In the genomic region with DNA sequence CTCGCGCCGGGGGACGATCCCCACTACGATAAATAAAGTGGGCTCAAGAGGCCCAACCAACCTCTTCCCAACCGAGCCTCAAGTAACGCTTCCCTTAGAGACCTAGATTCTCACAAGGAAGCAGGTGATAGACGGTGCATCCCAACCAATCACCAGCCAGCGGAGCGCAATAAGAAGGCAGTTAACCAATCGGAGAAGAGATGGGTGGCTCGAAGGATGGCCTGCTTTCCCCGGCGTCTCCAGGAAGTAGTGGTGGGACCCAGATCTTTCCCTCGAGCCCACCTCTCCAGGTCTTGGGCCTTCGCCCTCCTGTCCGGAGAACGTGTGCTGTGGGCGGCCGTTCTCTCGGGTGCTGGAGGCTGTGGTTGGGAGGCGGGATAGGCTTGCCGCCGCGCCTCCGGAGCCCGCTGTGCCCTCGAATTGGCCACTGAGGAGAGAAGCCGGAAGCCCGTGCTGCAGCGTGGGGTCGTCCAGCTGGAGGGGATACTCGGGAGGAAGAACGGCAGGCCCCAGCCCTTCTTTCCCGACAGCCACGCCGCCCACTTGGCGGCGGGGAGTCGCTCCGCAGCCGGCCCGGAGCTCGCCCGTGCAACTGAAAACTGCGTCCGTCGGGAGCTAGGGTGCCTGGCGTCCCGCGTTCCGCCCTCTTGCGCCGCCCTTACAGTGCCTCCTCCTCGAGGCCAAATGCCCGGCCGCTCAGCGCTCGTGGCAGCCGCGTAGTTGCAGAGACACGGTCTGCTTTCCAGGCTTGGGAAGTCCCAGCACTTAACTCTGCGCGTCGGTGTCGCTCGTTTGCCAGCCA, we compare ENCODE assay signal across 8 cellular contexts. TPM values are rescaled to one million over a fixed set of nuclear protein-coding genes. Genes with fewer than 3 reads are reported as not detected.
A peak's percentile ranks its signal among the peaks of the same experiment; 100 is the strongest.
DNase-seq lines count a peak whose midpoint lies in the region; ATAC-seq and TF ChIP-seq lines count a peak whose summit lies in the region.

A gene (minus strand): TSS at position 594 of the 802 bp plus-strand sequence. CDS start 2,665 bp downstream, outside the sequence.

- no peaks in the 10 kb centered on the region for H3K36me3 ChIP-seq in testis (ENCODE audit: low read depth, missing control alignments)

- H3K4me3 ChIP-seq in testis = peak within 1 kb of the TSS; percentile 94 to 98

- H3K4me1 Mint-ChIP-seq in activated naive CD8-positive, alpha-beta T cell (ENCODE audit: low read depth) = peaks cover 38% of the 10 kb centered on the region

- H3K4me1 ChIP-seq in testis = peaks cover 8% of the 10 kb centered on the region

- peaks cover 13% of the 10 kb centered on the region for H3K36me3 Mint-ChIP-seq in activated naive CD8-positive, alpha-beta T cell

- H3K9me3 ChIP-seq in testis = no peaks in the 10 kb centered on the region

- peak within 1 kb of the TSS; percentile 100 for H3K27ac Mint-ChIP-seq in activated naive CD8-positive, alpha-beta T cell

- no peaks in the 10 kb centered on the region for H3K9me3 Mint-ChIP-seq in activated naive CD8-positive, alpha-beta T cell (ENCODE audit: low read depth)

- TF ChIP-seq POLR2A in testis (IDR thresholded peaks at IDR 0.05) = no peak

- H3K4me3 Mint-ChIP-seq in activated naive CD8-positive, alpha-beta T cell = peak within 1 kb of the TSS; percentile 100

- peak within 1 kb of the TSS; percentile 90 to 93 for H3K27ac ChIP-seq in testis

- intact Hi-C loops in testis (cut with DNase I; ENCODE audit: low total_unique reads) = no loop called here

- DNase-seq in GM10266 (ENCODE audit: extremely low spot score) (peak; percentile 95), NCI-H1105 (lab: John Stamatoyannopoulos, UW) (peak; percentile 88), SKM-1 treated with dmso at 0.1 percent for 144 hours (lab: John Stamatoyannopoulos, UW; ENCODE audit: unreplicated experiment) (peak; percentile 98), glomerular visceral epithelial cell (ENCODE audit: extremely low spot score) (peak; percentile 98), omental fat pad (ENCODE audit: low spot score) (peak; percentile 92), testis (peak; percentile 100)

- no peaks in the 10 kb centered on the region for H3K27me3 ChIP-seq in testis

- 0% methylated on average over 26 to 49 of the region's 67 CpGs for WGBS in testis, 2 donors

- H3K27me3 Mint-ChIP-seq in activated naive CD8-positive, alpha-beta T cell = peaks cover 4% of the 10 kb centered on the region

- TF ChIP-seq CTCF in GM10266 (IDR thresholded peaks at IDR 0.05; ENCODE audit: control insufficient read depth, insufficient read depth, low read depth, missing control alignments) = no peak
- no peak for TF ChIP-seq CTCF in omental fat pad (IDR thresholded peaks at IDR 0.05)
- TF ChIP-seq CTCF in testis (IDR thresholded peaks at IDR 0.05) = no peak

- ATAC-seq in HG02623 (IDR thresholded peaks at IDR 0.05; ENCODE audit: unreplicated experiment) (peak; percentile 98), omental fat pad (ENCODE audit: low FRiP score) (peak; percentile 99)

RNA-seq across cellular contexts. Expression of the gene that starts here (rescaled TPM):
- total RNA-seq in omental fat pad (10 to 100 TPM; 27.0 to 33.7 (median 27.5) TPM), testis (10 to 100 TPM; 34.7 to 38.4 TPM)
- polyA plus RNA-seq in testis (ENCODE audit: insufficient read depth, low read depth, low replicate concordance) = 42.8 TPM

Comparison
In these comparisons a context has a peak if more than half of its experiments do, and no peak if none do; other contexts are left out.
1. Peak in every context shown above with its lines: DNase-seq, ATAC-seq, H3K4me3 ChIP-seq and H3K27ac ChIP-seq.